12 cellular contexts compared by ENCODE assay signal in the genomic region with DNA sequence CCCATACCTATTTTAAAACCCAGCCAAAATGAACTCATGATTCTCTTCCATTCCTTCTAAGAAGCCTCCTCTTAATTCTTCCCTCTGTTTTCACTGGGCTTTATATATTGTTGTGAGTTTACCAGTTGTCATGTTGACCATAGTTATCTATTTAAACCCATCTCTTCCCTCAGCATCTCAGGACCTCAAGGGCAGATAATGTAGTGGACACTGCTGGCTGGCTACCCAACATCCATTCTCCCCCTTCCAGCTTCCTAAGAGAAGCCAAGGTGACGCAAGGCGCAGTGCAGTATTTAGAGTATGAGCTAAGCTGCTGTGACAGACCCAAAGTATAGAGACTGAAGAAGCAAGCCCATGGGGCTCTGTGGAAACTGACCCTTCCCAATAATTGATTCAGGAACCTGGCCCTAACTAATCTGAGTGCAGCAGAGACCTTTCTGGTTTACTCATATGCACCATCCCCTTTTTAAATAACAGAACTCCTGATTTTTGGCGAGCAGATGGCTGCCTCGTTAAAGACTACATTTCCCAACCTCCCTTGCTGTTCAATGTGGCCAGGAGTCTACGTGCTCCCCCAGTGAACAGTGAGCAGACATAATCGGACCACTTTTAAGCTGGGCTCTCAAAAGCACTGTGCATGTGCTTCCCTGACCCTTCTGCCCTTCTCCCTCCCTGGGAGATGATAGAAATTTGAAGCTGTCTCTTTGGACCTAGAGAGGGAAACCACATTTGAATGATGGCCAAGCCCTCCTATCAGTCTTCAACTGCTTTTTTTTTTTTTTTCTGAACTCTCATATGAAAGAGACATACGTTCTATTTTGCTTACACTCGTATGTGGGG. TPM values are rescaled to one million over a fixed set of nuclear protein-coding genes. Genes with fewer than 3 reads are reported as not detected.
A peak's percentile ranks its signal among the peaks of the same experiment; 100 is the strongest.
DNase-seq lines count a peak whose midpoint lies in the region; ATAC-seq and TF ChIP-seq lines count a peak whose summit lies in the region.
"Had no signal": no experiment of that assay in that cellular context is flagged by ENCODE, and none has a peak within 500 bp of the region (broad histone marks: within the 10 kb centered on the region; RNA-seq: fewer than 3 reads in every experiment).

No MANE protein-coding gene starts in this region.

- peaks cover 17% of the 10 kb centered on the region for H3K4me1 ChIP-seq in PC-9 (replicated peaks; ENCODE audit: insufficient read depth)

- no peaks in the 10 kb centered on the region for H3K9me3 Mint-ChIP-seq in progenitor cell of endocrine pancreas (ENCODE audit: low read depth)
- H3K9me3 Mint-ChIP-seq in activated CD4-positive, alpha-beta memory T cell treated with anti-CD3 and anti-CD28 coated beads for 36 hours: no peaks in the 10 kb centered on the region
- H3K9me3 Mint-ChIP-seq: naive B cell had no signal

- no peaks in the 10 kb centered on the region for H3K9me2 ChIP-seq in PC-9 (ENCODE audit: insufficient read depth)

- peaks cover 32% of the 10 kb centered on the region for H3K4me1 Mint-ChIP-seq in progenitor cell of endocrine pancreas (ENCODE audit: low read depth)
- peaks cover 8% of the 10 kb centered on the region for H3K4me1 Mint-ChIP-seq in activated CD4-positive, alpha-beta memory T cell treated with anti-CD3 and anti-CD28 coated beads for 36 hours (ENCODE audit: low read depth)
- H3K4me1 Mint-ChIP-seq: naive B cell had no signal

- CTCF ChIA-PET in PC-9 (lab: Charles Lee): interaction anchor here (0.7 to 1.9 kb wide), 10 partner anchors 10 to 288 kb away, joined by 3 to 15 read pairs (median 6); partner anchors contain the start of gene CREB3L1
- CTCF ChIA-PET in activated CD4-positive, alpha-beta memory T cell treated with anti-CD3 and anti-CD28 coated beads for 36 hours (lab: Charles Lee): interaction anchor here (1.0 to 19.7 kb wide), 4 partner anchors 10 to 65 kb away, joined by 3 to 479 read pairs (median 7); no protein-coding TSS in a partner anchor

- no peak for TF ChIP-seq CTCF in PC-9 (conservative IDR thresholded peaks at IDR 0.05)
- no peak for TF ChIP-seq CTCF in progenitor cell of endocrine pancreas (IDR thresholded peaks at IDR 0.05; ENCODE audit: unreplicated experiment)

- POLR2A ChIA-PET in PC-9 (lab: Charles Lee; ENCODE audit: unreplicated experiment): interaction anchor here (0.6 to 0.8 kb wide), 2 partner anchors 54 to 448 kb away, joined by 3 to 16 read pairs; no protein-coding TSS in a partner anchor
- POLR2A ChIA-PET in activated CD4-positive, alpha-beta memory T cell treated with anti-CD3 and anti-CD28 coated beads for 36 hours (lab: Charles Lee): no interaction called here

- no peak overlapping the region for H3K4me3 Mint-ChIP-seq in progenitor cell of endocrine pancreas (ENCODE audit: low read depth)
- no peak overlapping the region for H3K4me3 Mint-ChIP-seq in activated CD4-positive, alpha-beta memory T cell treated with anti-CD3 and anti-CD28 coated beads for 36 hours

- BruUV-seq in PC-9 (replicated peaks; lab: Mats Ljungman, UMichigan): TSS peak; percentile 37

- H3K9me3 ChIP-seq in PC-9 (ENCODE audit: insufficient read depth, low read depth): no peaks in the 10 kb centered on the region

- H4K20me1 ChIP-seq in PC-9 (ENCODE audit: insufficient read depth): no peaks in the 10 kb centered on the region

- no peaks in the 10 kb centered on the region for H3K36me3 ChIP-seq in PC-9 (ENCODE audit: low read depth)

- H2AFZ ChIP-seq in PC-9: 0 out of 2 replicates have a peak overlapping the region, but pooled peaks have one; percentile 37

- H3K27ac ChIP-seq in PC-9 (peak overlapping the region; percentile 78), epithelial cell of prostate (peak overlapping the region; percentile 64)
- H3K27ac ChIP-seq: 22Rv1 had no signal

- H3K27ac Mint-ChIP-seq in progenitor cell of endocrine pancreas: peak overlapping the region; percentile 26
- no peak overlapping the region for H3K27ac Mint-ChIP-seq in activated CD4-positive, alpha-beta memory T cell treated with anti-CD3 and anti-CD28 coated beads for 36 hours

- no peaks in the 10 kb centered on the region for H3K36me3 Mint-ChIP-seq in progenitor cell of endocrine pancreas (ENCODE audit: insufficient read depth)
- H3K36me3 Mint-ChIP-seq in activated CD4-positive, alpha-beta memory T cell treated with anti-CD3 and anti-CD28 coated beads for 36 hours: no peaks in the 10 kb centered on the region
- H3K36me3 Mint-ChIP-seq: naive B cell had no signal

- ATAC-seq in GM18502 (IDR thresholded peaks at IDR 0.05; ENCODE audit: poor library complexity, unreplicated experiment) (no peak), HG03378 (IDR thresholded peaks at IDR 0.05; ENCODE audit: unreplicated experiment) (no peak)

- no peaks in the 10 kb centered on the region for H3K79me2 ChIP-seq in PC-9 (ENCODE audit: low read depth)

- peak; percentile 42 for DNase-seq in NCI-H82 (lab: John Stamatoyannopoulos, UW)
- no peak for DNase-seq in NCI-H82 treated with DMSO at 0.1 percent for 48 hours (lab: John Stamatoyannopoulos, UW; ENCODE audit: unreplicated experiment)
- peak in 1 of 2 experiments; percentile 20 for DNase-seq in PC-9
- DNase-seq in epithelial cell of prostate (ENCODE audit: low read depth, low spot score): no peak
- DNase-seq in progenitor cell of endocrine pancreas (ENCODE audit: low spot score, unreplicated experiment): no peak
- DNase-seq in activated CD4-positive, alpha-beta memory T cell treated with anti-CD3 and anti-CD28 coated beads for 36 hours: no peak
- DNase-seq: activated CD4-positive, alpha-beta T cell treated with anti-CD3 and anti-CD28 coated beads, Interleukin-2, amount 50 U/mL, for 48 hours; naive B cell; NCI-H1105 had no signal

- H3K27me3 ChIP-seq in PC-9 (ENCODE audit: insufficient read depth, low read depth): no peaks in the 10 kb centered on the region

- peaks cover 7% of the 10 kb centered on the region; the same call in 1 of the 2 replicates for H3F3A ChIP-seq in PC-9 (ENCODE audit: insufficient read depth, low read depth)

- peak overlapping the region; percentile 46 for H3K4me2 ChIP-seq in PC-9

- H3K27me3 Mint-ChIP-seq in progenitor cell of endocrine pancreas: no peaks in the 10 kb centered on the region
- no peaks in the 10 kb centered on the region for H3K27me3 Mint-ChIP-seq in activated CD4-positive, alpha-beta memory T cell treated with anti-CD3 and anti-CD28 coated beads for 36 hours

- intact Hi-C loops in PC-9 (cut with micrococcal nuclease; ENCODE audit: unreplicated experiment): loop anchor here (5.0 kb wide), 1 partner anchor 288 kb away; no protein-coding TSS in a partner anchor
- intact Hi-C loops in activated CD4-positive, alpha-beta memory T cell treated with anti-CD3 and anti-CD28 coated beads for 36 hours (cut with micrococcal nuclease): loop anchor here (10.0 kb wide), 2 partner anchors 285 to 365 kb away; partner anchors contain the start of genes ATG13 and HARBI1

- no peak overlapping the region for H3K4me3 ChIP-seq in PC-9

RNA-seq across cellular contexts. Expression of gene CREB3L1, which starts 28.1 kb away (rescaled TPM):
- total RNA-seq in PC-9 (2021) (1.3 and 3.1 TPM in 2 replicates), progenitor cell of endocrine pancreas (9.5 and 9.6 TPM in 2 replicates)
- not detected for total RNA-seq in activated CD4-positive, alpha-beta memory T cell treated with anti-CD3 and anti-CD28 coated beads for 36 hours
